16 cellular contexts compared by ENCODE assay signal in genomic region chr3:58743296-58743695, GRCh38.
A peak's percentile ranks its signal among the peaks of the same experiment; 100 is the strongest.
DNase-seq lines count a peak whose midpoint lies in the region; ATAC-seq and TF ChIP-seq lines count a peak whose summit lies in the region.
"Had no signal": no experiment of that assay in that cellular context is flagged by ENCODE, and none has a peak within 500 bp of the region (broad histone marks: within the 10 kb centered on the region; RNA-seq: fewer than 3 reads in every experiment).

No MANE protein-coding gene starts in this region.

- no peak overlapping the region for H3K9ac ChIP-seq in MM.1S (ENCODE audit: low read length)
- H3K9ac ChIP-seq: BLaER1 treated with 17β-estradiol and CSF1 and Interleukin-3, amounts not matched to agents 10 nM and 100 nM had no signal

- TF ChIP-seq CTCF in MM.1S (IDR thresholded peaks at IDR 0.05; ENCODE audit: low read length) = no peak

- H4K20me1 ChIP-seq in MM.1S (ENCODE audit: insufficient read depth, low read length) = no peaks in the 10 kb centered on the region
- H4K20me1 ChIP-seq: BLaER1 treated with 17β-estradiol and CSF1 and Interleukin-3, amounts not matched to agents 10 nM and 100 nM had no signal

- no peak overlapping the region for H2AFZ ChIP-seq in MM.1S (ENCODE audit: low read length)
- H2AFZ ChIP-seq: GM23338 had no signal

- no peaks in the 10 kb centered on the region for H3K27me3 ChIP-seq in MM.1S (replicated peaks; ENCODE audit: insufficient read depth, low read length)
- H3K27me3 ChIP-seq: BLaER1 treated with 17β-estradiol and CSF1 and Interleukin-3, amounts not matched to agents 10 nM and 100 nM had no signal

- H3K36me3 ChIP-seq in MM.1S (replicated peaks; ENCODE audit: insufficient read depth, low read length) = no peaks in the 10 kb centered on the region

- no peak overlapping the region for H3K4me2 ChIP-seq in MM.1S (ENCODE audit: low read depth, low read length)
- H3K4me2 ChIP-seq: BLaER1 treated with 17β-estradiol and CSF1 and Interleukin-3, amounts not matched to agents 10 nM and 100 nM; GM23338 had no signal

- H3F3A ChIP-seq in MM.1S (ENCODE audit: insufficient read depth, low read length) = no peaks in the 10 kb centered on the region

- no peaks in the 10 kb centered on the region for H3K9me3 ChIP-seq in MM.1S (replicated peaks; ENCODE audit: insufficient read depth, low read length)
- H3K9me3 ChIP-seq: Caco-2 had no signal

- no peaks in the 10 kb centered on the region for H3K79me2 ChIP-seq in MM.1S (ENCODE audit: low read length)

- no peaks in the 10 kb centered on the region for H3K4me1 ChIP-seq in MM.1S (ENCODE audit: low read length)
- H3K4me1 ChIP-seq: Caco-2 had no signal

- no peaks in the 10 kb centered on the region for H3K9me2 ChIP-seq in MM.1S (replicated peaks; ENCODE audit: insufficient read depth, low read length)

- DNase-seq in MM.1S = peak; percentile 37
- no peak for DNase-seq in COLO829 (ENCODE audit: low spot score)
- DNase-seq in NCI-H2029 treated with DMSO at 0.1 percent for 48 hours (lab: John Stamatoyannopoulos, UW) = no peak
- no peak for DNase-seq in NCI-H748 treated with DMSO at 0.1 percent for 48 hours (lab: John Stamatoyannopoulos, UW)
- DNase-seq in SIG-M5 (lab: John Stamatoyannopoulos, UW) = no peak
- DNase-seq: Caco-2; CD4-positive, CD25-positive, alpha-beta regulatory T cell; CD8-positive, alpha-beta memory T cell; HCEC 1CT; Kasumi-1; KG1 had no signal

- ATAC-seq in GM18511 (IDR thresholded peaks at IDR 0.05; ENCODE audit: unreplicated experiment) (peak; percentile 82), GM19452 (IDR thresholded peaks at IDR 0.05; ENCODE audit: unreplicated experiment) (peak; percentile 74), HG02759 (IDR thresholded peaks at IDR 0.05; ENCODE audit: unreplicated experiment) (peak; percentile 48)
- ATAC-seq: GM23338 had no signal

- no peak overlapping the region for H3K27ac ChIP-seq in MM.1S (ENCODE audit: low read length)
- H3K27ac ChIP-seq: BLaER1 treated with 17β-estradiol and CSF1 and Interleukin-3, amounts not matched to agents 10 nM and 100 nM had no signal

- H3K4me3 ChIP-seq in MM.1S (ENCODE audit: low read length) = no peak overlapping the region
- H3K4me3 ChIP-seq: BLaER1 treated with 17β-estradiol and CSF1 and Interleukin-3, amounts not matched to agents 10 nM and 100 nM; GM23338 had no signal
